24 cellular contexts compared by ENCODE assay signal in the genomic region with DNA sequence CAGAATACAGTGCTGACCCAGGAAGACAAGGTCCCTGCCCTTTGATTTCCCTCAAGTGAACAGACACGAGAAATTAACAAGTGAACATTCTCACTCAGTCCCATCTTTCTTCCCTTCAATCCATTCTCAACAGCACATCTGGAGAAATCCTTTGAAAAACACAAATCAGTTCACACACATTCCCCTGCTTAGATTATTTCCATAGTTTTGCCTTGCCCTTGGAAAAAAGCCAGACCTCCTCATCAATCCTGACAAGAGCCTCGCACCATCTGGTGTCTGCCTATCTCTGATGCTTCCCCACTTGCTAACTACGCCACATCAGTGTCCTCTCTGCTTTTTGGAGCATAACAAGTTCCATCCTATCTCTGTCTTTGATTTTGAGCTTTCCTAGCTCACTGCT.
DNase-seq lines count a peak whose midpoint lies in the region; ATAC-seq, FAIRE-seq and TF ChIP-seq lines count a peak whose summit lies in the region.
"Had no signal": no experiment of that assay in that cellular context is flagged by ENCODE, and none has a peak within 500 bp of the region (broad histone marks: within the 10 kb centered on the region; RNA-seq: fewer than 3 reads in every experiment).

No MANE protein-coding gene starts in this region.

- FAIRE-seq in astrocyte (lab: Jason Lieb, UNC): no peak
- FAIRE-seq: GM18507 had no signal

- no peak overlapping the region for H3K27ac Mint-ChIP-seq in astrocyte (ENCODE audit: unreplicated experiment)
- H3K27ac Mint-ChIP-seq: activated CD4-positive, alpha-beta memory T cell treated with anti-CD3 and anti-CD28 coated beads, Interleukin-2, amount 10 ng/mL, durations not matched to agents 7 days and 5 days; CD8-positive, alpha-beta T cell; T-helper 17 cell; WTC11 had no signal

- POLR2A ChIA-PET in A673 (lab: Charles Lee; ENCODE audit: low non-redundant PET): no interaction called here

- 87 to 89% methylated on average over 3 of the region's 3 CpGs for WGBS in mesodermal cell (ENCODE audit: insufficient coverage in 2 of 2), 2 experiments

- peaks cover 50% of the 10 kb centered on the region for H3K4me1 ChIP-seq in A673 (ENCODE audit: insufficient read depth, low read length, poor library complexity, severe bottlenecking)
- no peaks in the 10 kb centered on the region for H3K4me1 ChIP-seq in astrocyte (ENCODE audit: insufficient read depth, low read length)
- peaks cover 6% of the 10 kb centered on the region for H3K4me1 ChIP-seq in mesodermal cell (ENCODE audit: control insufficient read depth, insufficient read depth, low read length, poor library complexity, severe bottlenecking)
- H3K4me1 ChIP-seq: prostate gland had no signal

- H3K27me3 Mint-ChIP-seq in astrocyte (ENCODE audit: low read depth, unreplicated experiment): no peaks in the 10 kb centered on the region
- H3K27me3 Mint-ChIP-seq: activated CD4-positive, alpha-beta memory T cell treated with anti-CD3 and anti-CD28 coated beads, Interleukin-2, amount 10 ng/mL, durations not matched to agents 7 days and 5 days; T-helper 17 cell had no signal

- H3K36me3 ChIP-seq in A673 (ENCODE audit: insufficient read depth, low read length, poor library complexity, severe bottlenecking) (no peaks in the 10 kb centered on the region), astrocyte (ENCODE audit: insufficient read depth, low read length) (no peaks in the 10 kb centered on the region), mesodermal cell (ENCODE audit: control insufficient read depth, insufficient read depth, low read length) (no peaks in the 10 kb centered on the region)
- H3K36me3 ChIP-seq: prostate gland had no signal

- H3K4me3 ChIP-seq in A673 (ENCODE audit: low read depth, low read length, poor library complexity, severe bottlenecking) (no peak overlapping the region), astrocyte (ENCODE audit: insufficient read depth, low read depth, low read length) (no peak overlapping the region), mesodermal cell (ENCODE audit: extremely low read depth, insufficient read depth, low read length, poor library complexity, severe bottlenecking) (no peak overlapping the region)
- H3K4me3 ChIP-seq: GM23248, hepatocyte, prostate gland had no signal

- intact Hi-C loops in A673 (cut with micrococcal nuclease; ENCODE audit: unreplicated experiment) (loop anchor here (10.0 kb wide), 1 partner anchor 250 kb away; no protein-coding TSS in a partner anchor), sciatic nerve (cut with DNase I) (no loop called here)

- no peak for TF ChIP-seq CTCF in A673 (conservative IDR thresholded peaks at IDR 0.05; ENCODE audit: low read depth, low read length)
- TF ChIP-seq CTCF in astrocyte (IDR thresholded peaks at IDR 0.05; ENCODE audit: insufficient read depth, low read depth, low read length): no peak

- H3K9me3 ChIP-seq in A673 (ENCODE audit: low read depth, low read length, poor library complexity, severe bottlenecking) (no peaks in the 10 kb centered on the region), astrocyte (ENCODE audit: insufficient read depth, low read depth, low read length) (no peaks in the 10 kb centered on the region), mesodermal cell (ENCODE audit: control insufficient read depth, low read length) (no peaks in the 10 kb centered on the region)
- H3K9me3 ChIP-seq: prostate gland had no signal

- H3K27ac ChIP-seq in A673 (ENCODE audit: low read depth, low read length, poor library complexity, severe bottlenecking): peak overlapping the region; percentile 21
- no peak overlapping the region for H3K27ac ChIP-seq in astrocyte (ENCODE audit: low read depth, low read length)
- H3K27ac ChIP-seq in mesodermal cell (ENCODE audit: low read depth, low read length, severe bottlenecking): peak overlapping the region; percentile 61
- H3K27ac ChIP-seq: GM23248, hepatocyte, prostate gland had no signal

- BruUV-seq in A673 (replicated peaks; lab: Mats Ljungman, UMichigan): no TSS peak

- H3K79me2 ChIP-seq in astrocyte (ENCODE audit: insufficient read depth, low read length): no peaks in the 10 kb centered on the region
- H3K79me2 ChIP-seq: hepatocyte had no signal

- H3K4me2 ChIP-seq in astrocyte (ENCODE audit: low read length): no peak overlapping the region
- H3K4me2 ChIP-seq: hepatocyte had no signal

- no peak overlapping the region for H3K4me3 Mint-ChIP-seq in astrocyte (ENCODE audit: unreplicated experiment)
- H3K4me3 Mint-ChIP-seq: activated CD4-positive, alpha-beta memory T cell treated with anti-CD3 and anti-CD28 coated beads, Interleukin-2, amount 10 ng/mL, durations not matched to agents 7 days and 5 days; CD8-positive, alpha-beta T cell; T-helper 17 cell; WTC11 had no signal

- no peak overlapping the region for H2AFZ ChIP-seq in astrocyte (ENCODE audit: low read depth, low read length)
- H2AFZ ChIP-seq: GM23248, hepatocyte had no signal

- no peak overlapping the region for H3K9ac ChIP-seq in astrocyte (ENCODE audit: low read length)
- H3K9ac ChIP-seq: GM23248 had no signal

- no peaks in the 10 kb centered on the region for H3K36me3 Mint-ChIP-seq in astrocyte (ENCODE audit: low read depth, unreplicated experiment)
- H3K36me3 Mint-ChIP-seq: CD8-positive, alpha-beta T cell; WTC11 had no signal

- DNase-seq in A673 (ENCODE audit: low spot score) (peak; percentile 46), DMS53 treated with DMSO at 0.1 percent for 48 hours (lab: John Stamatoyannopoulos, UW; ENCODE audit: unreplicated experiment) (peak; percentile 74), astrocyte (ENCODE audit: low read depth) (peak; percentile 11), sciatic nerve (ENCODE audit: low spot score) (no peak), NCI-H774 (lab: John Stamatoyannopoulos, UW) (no peak)
- DNase-seq: activated CD4-positive, alpha-beta memory T cell treated with anti-CD3 and anti-CD28 coated beads, Interleukin-2, amount 10 ng/mL, durations not matched to agents 7 days and 5 days; activated naive CD4-positive, alpha-beta T cell treated with Interleukin-2 at 50 U/mL for 16 hours; activated T-cell treated with anti-CD3 and anti-CD28 coated beads, Interleukin-2, amount 50 U/mL, for 1 hour; aorta; CD8-positive, alpha-beta T cell; GM23248; KBM-7; NCI-H2029 treated with DMSO at 0.1 percent for 48 hours; NCI-H510A treated with DMSO at 0.1 percent for 48 hours; SHP77 treated with DMSO at 0.1 percent for 48 hours; substantia nigra; T-helper 17 cell had no signal

- peaks cover 6% of the 10 kb centered on the region for H3K4me1 Mint-ChIP-seq in astrocyte (ENCODE audit: low read depth, unreplicated experiment)
- H3K4me1 Mint-ChIP-seq: activated CD4-positive, alpha-beta memory T cell treated with anti-CD3 and anti-CD28 coated beads, Interleukin-2, amount 10 ng/mL, durations not matched to agents 7 days and 5 days; T-helper 17 cell had no signal

- CTCF ChIA-PET in A673 (lab: Charles Lee): no interaction called here

- H3K9me3 Mint-ChIP-seq in astrocyte (ENCODE audit: unreplicated experiment): no peaks in the 10 kb centered on the region
- H3K9me3 Mint-ChIP-seq: CD8-positive, alpha-beta T cell; WTC11 had no signal

- ATAC-seq in GM19023 (IDR thresholded peaks at IDR 0.05; ENCODE audit: unreplicated experiment) (no peak), sciatic nerve (no peak), GM18873 (IDR thresholded peaks at IDR 0.05; ENCODE audit: low FRiP score, unreplicated experiment) (no peak)
- ATAC-seq: CD8-positive, alpha-beta T cell; T-helper 17 cell; WTC11 had no signal

- H3K27me3 ChIP-seq in A673 (replicated peaks; ENCODE audit: insufficient read depth, low read depth, low read length, poor library complexity) (no peaks in the 10 kb centered on the region), astrocyte (ENCODE audit: insufficient read depth, low read length) (no peaks in the 10 kb centered on the region)
- H3K27me3 ChIP-seq: hepatocyte had no signal

- H4K20me1 ChIP-seq in astrocyte (ENCODE audit: insufficient read depth, low read length): no peaks in the 10 kb centered on the region

Comparison
In these comparisons a context has a peak if more than half of its experiments do, and no peak if none do; other contexts are left out.
1. DNase-seq: peak in A673 (single experiment), DMS53 treated with DMSO at 0.1 percent for 48 hours (single experiment) and astrocyte (single experiment); none in sciatic nerve (single experiment) and NCI-H774 (single experiment).